ENCODE assay signal across 16 cellular contexts in the genomic region with DNA sequence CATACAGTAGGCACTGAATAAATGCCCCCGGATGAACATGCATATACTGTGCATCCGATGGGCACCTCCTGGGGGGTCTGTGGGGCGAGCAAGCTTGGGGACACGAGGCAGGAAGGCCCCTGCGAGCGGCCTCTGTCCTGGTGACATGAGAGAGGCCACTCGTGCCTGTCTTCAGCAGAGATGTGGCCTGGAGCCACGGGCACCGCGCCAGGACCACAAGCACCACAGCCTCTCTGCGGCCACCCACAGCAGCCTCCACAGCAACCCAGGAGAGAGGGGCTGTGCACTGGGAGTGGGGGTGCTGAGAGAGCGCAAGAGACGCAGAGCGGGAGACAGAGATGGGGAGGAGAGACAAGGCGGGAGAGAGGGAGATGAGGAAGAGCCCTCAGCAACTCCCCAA.
DNase-seq lines count a peak whose midpoint lies in the region; ATAC-seq and TF ChIP-seq lines count a peak whose summit lies in the region.
"Had no signal": no experiment of that assay in that cellular context is flagged by ENCODE, and none has a peak within 500 bp of the region (broad histone marks: within the 10 kb centered on the region; RNA-seq: fewer than 3 reads in every experiment).

No MANE protein-coding gene starts in this region.

- no peak overlapping the region for H2BK120ac ChIP-seq in trophoblast cell (ENCODE audit: insufficient read depth, low read length, poor library complexity)

- TF ChIP-seq POLR2A in heart left ventricle (IDR thresholded peaks at IDR 0.05) = no peak
- no peak for TF ChIP-seq POLR2A in prostate gland (IDR thresholded peaks at IDR 0.05)

- H3K27me3 ChIP-seq in heart left ventricle (no peaks in the 10 kb centered on the region), trophoblast cell (ENCODE audit: insufficient read depth, low read length) (no peaks in the 10 kb centered on the region), prostate gland (replicated peaks; ENCODE audit: insufficient read depth) (no peaks in the 10 kb centered on the region)

- H3K4me1 ChIP-seq in heart left ventricle (peaks cover 4 to 62% (median 45%) of the 10 kb centered on the region in 12 donors), trophoblast cell (ENCODE audit: control insufficient read depth in 1 of 2, insufficient read depth in 2 of 2, low read length in 2 of 2) (peaks cover 0 to 3% of the 10 kb centered on the region in 2 experiments), prostate gland (replicated peaks) (peaks cover 19% of the 10 kb centered on the region)
- H3K4me1 ChIP-seq: HAP-1 had no signal

- H3K36me3 ChIP-seq in heart left ventricle (peaks cover 0 to 73% (median 22%) of the 10 kb centered on the region in 9 donors), trophoblast cell (ENCODE audit: control insufficient read depth in 1 of 2, insufficient read depth in 2 of 2, low read length in 2 of 2) (peaks cover 52 to 57% of the 10 kb centered on the region in 2 experiments), prostate gland (no peaks in the 10 kb centered on the region)
- H3K36me3 ChIP-seq: HAP-1 had no signal

- 39 to 52% (median 44%) methylated on average over 10 to 15 of the region's 15 CpGs for WGBS in heart left ventricle, 4 donors
- WGBS in trophoblast cell (ENCODE audit: extremely low coverage, insufficient coverage, insufficient read length) = no CpG with 5 or more reads among the region's 15 CpGs
- 63% methylated on average over 15 of the region's 15 CpGs for WGBS in prostate gland

- peak overlapping the region; percentile 89; the same call in 1 of the 2 replicates for H3K27ac ChIP-seq in VCaP
- peak overlapping the region in 6 of 12 donors; percentile 24 to 78 (median 42) for H3K27ac ChIP-seq in heart left ventricle
- H3K27ac ChIP-seq in trophoblast cell (ENCODE audit: low read depth, low read length) = no peak overlapping the region
- H3K27ac ChIP-seq in prostate gland = peak overlapping the region in 1 of 2 donors; percentile 65

- no peak overlapping the region for H4K12ac ChIP-seq in trophoblast cell (ENCODE audit: low read depth, low read length)

- no peak overlapping the region for H3K9ac ChIP-seq in trophoblast cell (ENCODE audit: low read length)

- H3K14ac ChIP-seq in trophoblast cell (ENCODE audit: low read length) = no peak overlapping the region

- H4K8ac ChIP-seq in trophoblast cell (ENCODE audit: low read depth, low read length) = no peak overlapping the region

- peak overlapping the region; percentile 11 for H2AFZ ChIP-seq in trophoblast cell (ENCODE audit: insufficient read depth, low read length, poor library complexity)

- peak; percentile 35 for DNase-seq in AG08395 (ENCODE audit: low spot score)
- DNase-seq in heart left ventricle = peak in 4 of 5 donors; percentile 63 to 88 (median 74)
- DNase-seq in trophoblast cell = no peak
- DNase-seq in prostate gland (ENCODE audit: low spot score) = no peak
- DNase-seq in omental fat pad (ENCODE audit: low spot score) = no peak
- DNase-seq in NCI-H2171 (lab: John Stamatoyannopoulos, UW) = no peak
- DNase-seq: ACHN; activated CD4-positive, alpha-beta T cell treated with anti-CD3 and anti-CD28 coated beads, Interleukin-2, amount 50 U/mL, for 1 hour; activated T-cell treated with anti-CD3 and anti-CD28 coated beads, Interleukin-2, amount 50 U/mL, for 48 hours; amniotic stem cell; immature natural killer cell; Karpas-422; stimulated activated CD4-positive, alpha-beta T cell treated with anti-CD3 and anti-CD28 coated beads, Interleukin-4, amount 100 ng/mL, for 24 hours had no signal

- H3K4me2 ChIP-seq in trophoblast cell (ENCODE audit: low read length) = no peak overlapping the region

- TF ChIP-seq CTCF in VCaP (conservative IDR thresholded peaks at IDR 0.05) = no peak
- TF ChIP-seq CTCF in heart left ventricle (IDR thresholded peaks at IDR 0.05) = no peak
- TF ChIP-seq CTCF in prostate gland (IDR thresholded peaks at IDR 0.05) = no peak
- no peak for TF ChIP-seq CTCF in omental fat pad (IDR thresholded peaks at IDR 0.05)

- H3K4me3 ChIP-seq in heart left ventricle (no peak overlapping the region), trophoblast cell (ENCODE audit: low read depth, low read length) (no peak overlapping the region), prostate gland (no peak overlapping the region)
- H3K4me3 ChIP-seq: HAP-1 had no signal

- H2BK12ac ChIP-seq in trophoblast cell (ENCODE audit: low read length) = no peak overlapping the region

- no peak overlapping the region for H2AK5ac ChIP-seq in trophoblast cell (ENCODE audit: low read length)

- ATAC-seq in heart left ventricle = peak; percentile 38 to 68 (median 58)
- ATAC-seq in HG02759 (IDR thresholded peaks at IDR 0.05; ENCODE audit: unreplicated experiment) = no peak
- no peak for ATAC-seq in omental fat pad (ENCODE audit: low FRiP score)

- intact Hi-C loops in heart left ventricle (cut with DNase I) = no loop called here
- intact Hi-C loops in prostate gland (cut with DNase I) = no loop called here

- H3K79me1 ChIP-seq in trophoblast cell (ENCODE audit: low read length) = no peaks in the 10 kb centered on the region

- no peak overlapping the region for H3K4ac ChIP-seq in trophoblast cell (ENCODE audit: low read depth, low read length)

- no peaks in the 10 kb centered on the region for H3K79me2 ChIP-seq in trophoblast cell (ENCODE audit: control insufficient read depth, insufficient read depth, low read length, poor library complexity)

- H3K23ac ChIP-seq in trophoblast cell (ENCODE audit: low read length) = no peak overlapping the region

- H4K91ac ChIP-seq in trophoblast cell (ENCODE audit: low read depth, low read length) = no peak overlapping the region

- no peak overlapping the region for H3K18ac ChIP-seq in trophoblast cell (ENCODE audit: low read length)

- H3K9me3 ChIP-seq in heart left ventricle = no peaks in the 10 kb centered on the region
- H3K9me3 ChIP-seq in trophoblast cell (ENCODE audit: insufficient read depth, low read depth, low read length) = peaks cover 3% of the 10 kb centered on the region
- H3K9me3 ChIP-seq in prostate gland = no peaks in the 10 kb centered on the region
- H3K9me3 ChIP-seq: HAP-1 had no signal

- H2BK5ac ChIP-seq in trophoblast cell (ENCODE audit: low read depth, low read length, poor library complexity) = no peak overlapping the region

Comparison
In these comparisons a context has a peak if more than half of its experiments do, and no peak if none do; other contexts are left out.
1. DNase-seq: peak in AG08395 (single experiment) and heart left ventricle (4 of 5); none in trophoblast cell (0 of 2), prostate gland (single experiment), omental fat pad (single experiment) and NCI-H2171 (single experiment).
2. ATAC-seq: peak in heart left ventricle (4 of 4); none in HG02759 (single experiment) and omental fat pad (single experiment).